Comparison of ENCODE assay signal across 8 cellular contexts in genomic region chr2:63632382-63632781, GRCh38.
"Had no signal": no experiment of that assay in that cellular context is flagged by ENCODE, and none has a peak within 500 bp of the region (broad histone marks: within the 10 kb centered on the region; RNA-seq: fewer than 3 reads in every experiment).

No MANE protein-coding gene starts in this region.

- DNase-seq: GDM1, GF-D8 had no signal

- H3K4me3 ChIP-seq: GM12878 had no signal

- FAIRE-seq: G401.6, GM12878, GM12891, GM12892, GM18507, GM19239 had no signal

- ATAC-seq: GM12878 had no signal
